Comparison of ENCODE assay signal across 13 cellular contexts in the genomic region with DNA sequence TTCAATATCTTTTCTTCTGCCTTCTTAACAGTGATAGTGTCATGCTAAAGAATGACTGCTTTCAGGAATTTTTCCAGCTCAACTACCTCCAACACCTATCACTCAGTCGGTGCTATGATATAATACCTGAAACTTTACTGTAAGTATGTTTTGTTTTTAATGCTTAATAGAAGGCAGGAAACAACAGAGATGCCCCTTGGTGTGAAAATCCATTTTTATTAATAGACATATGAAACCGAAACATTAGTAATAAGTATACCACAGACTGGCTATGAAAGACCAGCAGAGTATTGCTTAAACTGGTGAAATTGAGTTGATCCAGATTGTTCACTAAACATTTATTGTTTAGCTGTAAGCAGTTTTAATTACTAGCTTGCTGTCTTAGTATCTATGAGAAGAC. TPM values are rescaled to one million over a fixed set of nuclear protein-coding genes. Genes with fewer than 3 reads are reported as not detected.
DNase-seq lines count a peak whose midpoint lies in the region; ATAC-seq, FAIRE-seq and TF ChIP-seq lines count a peak whose summit lies in the region.
"Had no signal": no experiment of that assay in that cellular context is flagged by ENCODE, and none has a peak within 500 bp of the region (broad histone marks: within the 10 kb centered on the region; RNA-seq: fewer than 3 reads in every experiment).

No MANE protein-coding gene starts in this region.

- no peak for TF ChIP-seq RAD21 in HepG2 (CRISPR knock-in tag; IDR thresholded peaks at IDR 0.05)

- FAIRE-seq in HepG2 (lab: Jason Lieb, UNC): no peak

- 55% methylated on average over 2 of the region's 2 CpGs for WGBS in right lobe of liver (ENCODE audit: insufficient coverage, low coverage, low lambda C conversion rate, missing lambda C conversion rate)
- 87% methylated on average over 2 of the region's 2 CpGs for WGBS in HepG2 (ENCODE audit: low lambda C conversion rate)
- 81% methylated on average over 2 of the region's 2 CpGs for WGBS in esophagus muscularis mucosa

- no peak overlapping the region for H3K4me3 Mint-ChIP-seq in neural progenitor cell
- H3K4me3 Mint-ChIP-seq: activated B cell treated with CpG ODN at 0.5 μM for 24 hours had no signal

- H3K27ac ChIP-seq in right lobe of liver: peak overlapping the region in 2 of 3 donors; percentile 12 to 70
- H3K27ac ChIP-seq in HepG2 (ENCODE audit: extremely low read length, insufficient read depth, low read length): no peak overlapping the region
- H3K27ac ChIP-seq in neural progenitor cell: peak overlapping the region; percentile 66
- H3K27ac ChIP-seq in esophagus muscularis mucosa (replicated peaks in 1 of 4): no peak overlapping the region

- BruUV-seq in HepG2 (replicated peaks; lab: Mats Ljungman, UMichigan): no TSS peak

- no peak overlapping the region for H3K27ac Mint-ChIP-seq in neural progenitor cell
- H3K27ac Mint-ChIP-seq: activated B cell treated with CpG ODN at 0.5 μM for 24 hours had no signal

- intact Hi-C loops in right lobe of liver (cut with DNase I): no loop called here
- intact Hi-C loops in HepG2 (cut with micrococcal nuclease; ENCODE audit: unreplicated experiment): no loop called here
- intact Hi-C loops in esophagus muscularis mucosa (cut with DNase I): loop anchor here (5.0 kb wide), 1 partner anchor 130 kb away; no protein-coding TSS in a partner anchor

- no peaks in the 10 kb centered on the region for H3K27me3 Mint-ChIP-seq in neural progenitor cell (ENCODE audit: insufficient read depth, low read depth)
- H3K27me3 Mint-ChIP-seq: activated B cell treated with CpG ODN at 0.5 μM for 24 hours had no signal

- CTCF ChIA-PET in HepG2 (lab: Yijun Ruan, JAX; ENCODE audit: low intra/inter-chr PET ratio, low total read pairs): interaction anchor here (1.5 to 2.6 kb wide), 2 partner anchors 128 to 515 kb away, joined by 4 to 10 read pairs; no protein-coding TSS in a partner anchor

- H3K4me1 Mint-ChIP-seq in neural progenitor cell: peaks cover 6% of the 10 kb centered on the region

- ATAC-seq in right lobe of liver (no peak), HepG2 (no peak), GM21576 (IDR thresholded peaks at IDR 0.05; ENCODE audit: unreplicated experiment) (peak; percentile 97), HG03135 (IDR thresholded peaks at IDR 0.05; ENCODE audit: unreplicated experiment) (peak; percentile 96)
- ATAC-seq: activated naive CD4-positive, alpha-beta T cell treated with anti-CD3 and anti-CD28 coated beads, Interleukin-2, amount 50 U/mL, for 72 hours had no signal

- H3K4me2 ChIP-seq in HepG2 (ENCODE audit: low read depth, low read length) (no peak overlapping the region), neural progenitor cell (no peak overlapping the region)

- DNase-seq in right lobe of liver: no peak
- no peak for DNase-seq in HepG2 (ENCODE audit: low spot score)
- DNase-seq in neural progenitor cell (ENCODE audit: low spot score): no peak
- DNase-seq in esophagus muscularis mucosa (ENCODE audit: extremely low spot score): no peak
- no peak for DNase-seq in NCI-H524 (lab: John Stamatoyannopoulos, UW)
- no peak for DNase-seq in AG08395 (ENCODE audit: low spot score)
- DNase-seq: activated B cell treated with CpG ODN at 0.5 μM for 24 hours; effector memory CD4-positive, alpha-beta T cell; NCI-H1930; stimulated activated naive CD4-positive, alpha-beta T cell had no signal

- H3K27me3 ChIP-seq in right lobe of liver (no peaks in the 10 kb centered on the region), HepG2 (ENCODE audit: control insufficient read depth in 1 of 2, insufficient read depth in 2 of 2, low read length in 2 of 2) (no peaks in the 10 kb centered on the region), neural progenitor cell (no peaks in the 10 kb centered on the region), esophagus muscularis mucosa (no peaks in the 10 kb centered on the region)

- H3K36me3 Mint-ChIP-seq in neural progenitor cell: peaks cover 18% of the 10 kb centered on the region

- peaks cover 25% of the 10 kb centered on the region for H3F3A ChIP-seq in neural progenitor cell (ENCODE audit: low read depth)

- no peaks in the 10 kb centered on the region for H3K9me3 ChIP-seq in right lobe of liver
- no peaks in the 10 kb centered on the region for H3K9me3 ChIP-seq in HepG2 (ENCODE audit: low read length)
- H3K9me3 ChIP-seq in neural progenitor cell (ENCODE audit: low read depth): no peaks in the 10 kb centered on the region
- H3K9me3 ChIP-seq in esophagus muscularis mucosa: no peaks in the 10 kb centered on the region

- H3K79me2 ChIP-seq in HepG2 (ENCODE audit: insufficient read depth, low read length): no peaks in the 10 kb centered on the region
- H3K79me2 ChIP-seq in neural progenitor cell (ENCODE audit: low read depth): no peaks in the 10 kb centered on the region

- POLR2A ChIA-PET in HepG2 (lab: Yijun Ruan, JAX): no interaction called here

- no peaks in the 10 kb centered on the region for H4K20me1 ChIP-seq in HepG2 (ENCODE audit: insufficient read depth, low read length)
- H4K20me1 ChIP-seq in neural progenitor cell (ENCODE audit: low read depth): no peaks in the 10 kb centered on the region

- H3K4me1 ChIP-seq in right lobe of liver (peaks cover 0 to 74% (median 11%) of the 10 kb centered on the region in 4 donors), HepG2 (ENCODE audit: insufficient read depth, low read length) (peaks cover 59% of the 10 kb centered on the region), neural progenitor cell (peaks cover 27% of the 10 kb centered on the region), esophagus muscularis mucosa (peaks cover 0 to 11% (median 0%) of the 10 kb centered on the region in 4 donors)

- in situ Hi-C loops in HepG2 (cut with HindIII; ENCODE audit: extremely low pct_ligation_motif_present, low pct_unique_long_range_greater_than_20kb): no loop called here

- no peak overlapping the region for H3K4me3 ChIP-seq in right lobe of liver
- no peak overlapping the region for H3K4me3 ChIP-seq in HepG2 (replicated peaks in 1 of 3; ENCODE audit: insufficient read depth in 1 of 3, low read depth in 2 of 3, low read length in 3 of 3)
- H3K4me3 ChIP-seq in neural progenitor cell: no peak overlapping the region
- H3K4me3 ChIP-seq in esophagus muscularis mucosa: no peak overlapping the region

- TF ChIP-seq CTCF in right lobe of liver (IDR thresholded peaks at IDR 0.05) (no peak), HepG2 (CRISPR knock-in tag; IDR thresholded peaks at IDR 0.05) (no peak), neural progenitor cell (IDR thresholded peaks at IDR 0.05) (no peak), esophagus muscularis mucosa (IDR thresholded peaks at IDR 0.05) (no peak)

- no peak overlapping the region for H2AFZ ChIP-seq in HepG2 (ENCODE audit: low read length)
- no peak overlapping the region for H2AFZ ChIP-seq in neural progenitor cell (replicated peaks)

- H3K9me3 Mint-ChIP-seq in neural progenitor cell: no peaks in the 10 kb centered on the region
- H3K9me3 Mint-ChIP-seq: activated B cell treated with CpG ODN at 0.5 μM for 24 hours; activated naive CD4-positive, alpha-beta T cell treated with anti-CD3 and anti-CD28 coated beads, Interleukin-2, amount 50 U/mL, for 72 hours had no signal

- H3K36me3 ChIP-seq in right lobe of liver: peaks cover 0 to 12% (median 0%) of the 10 kb centered on the region in 4 donors
- peaks cover 11 to 46% of the 10 kb centered on the region in 2 experiments for H3K36me3 ChIP-seq in HepG2 (replicated peaks in 1 of 2; ENCODE audit: control insufficient read depth in 1 of 2, insufficient read depth in 2 of 2, low read length in 2 of 2)
- peaks cover 56% of the 10 kb centered on the region for H3K36me3 ChIP-seq in neural progenitor cell
- H3K36me3 ChIP-seq in esophagus muscularis mucosa: peaks cover 10 to 78% (median 44%) of the 10 kb centered on the region in 4 donors

- no peak overlapping the region for H3K9ac ChIP-seq in HepG2 (ENCODE audit: insufficient read depth, low read depth, low read length)
- H3K9ac ChIP-seq in neural progenitor cell: no peak overlapping the region

- TF ChIP-seq POLR2A in right lobe of liver (IDR thresholded peaks at IDR 0.05) (no peak), HepG2 (IDR thresholded peaks at IDR 0.05; ENCODE audit: insufficient read depth in 1 of 2, low read depth in 2 of 2, low read length in 2 of 2) (no peak), esophagus muscularis mucosa (IDR thresholded peaks at IDR 0.05; ENCODE audit: low read depth) (no peak)

- TF ChIP-seq EP300 in HepG2 (IDR thresholded peaks at IDR 0.05; ENCODE audit: low read depth in 2 of 2, low read length in 2 of 2): no peak
- no peak for TF ChIP-seq EP300 in HepG2 (CRISPR knock-in tag; IDR thresholded peaks at IDR 0.05; ENCODE audit: borderline replicate concordance)
- TF ChIP-seq EP300 in esophagus muscularis mucosa (IDR thresholded peaks at IDR 0.05): no peak

RNA-seq across cellular contexts. Expression of a gene that starts 25.2 kb away (rescaled TPM):
- total RNA-seq in right lobe of liver (10 to 100 TPM; 11.8 to 25.0 (median 17.3) TPM), HepG2 (2016; rRNA removed; fragmentation: Illumina TruSeq; extraction: Trizol) (84.1 and 121 TPM in 2 replicates), neural progenitor cell (ENCODE audit: low replicate concordance) (93.4 and 99.5 TPM in 2 replicates), esophagus muscularis mucosa (10 to 100 TPM in 1 of 4 donors, 1 to 10 TPM in 3; 5.6 to 12.1 (median 9.2) TPM)
- total RNA-seq in HepG2 (2016; cell fraction: cytosol; rRNA removed; fragmentation: Illumina TruSeq; extraction: Trizol; ENCODE audit: low read depth): 34.3 and 35.7 TPM in 2 replicates
- total RNA-seq in HepG2 (2016; cell fraction: insoluble cytoplasmic fraction; rRNA removed; fragmentation: Illumina TruSeq; extraction: Trizol): 83.8 and 119 TPM in 2 replicates
- total RNA-seq in HepG2 (2016; cell fraction: membrane; rRNA removed; fragmentation: Illumina TruSeq; extraction: Trizol): 103 and 105 TPM in 2 replicates
- total RNA-seq in HepG2 (2016; cell fraction: nucleus; rRNA removed; fragmentation: Illumina TruSeq; extraction: Trizol): 51.9 and 54.0 TPM in 2 replicates
- 24.7 and 29.6 TPM in 2 replicates for polyA plus RNA-seq in HepG2 (2011; rRNA removed)
- 20.2 and 23.0 TPM in 2 replicates for polyA plus RNA-seq in HepG2 (2011; cell fraction: cytosol; rRNA removed)
- polyA plus RNA-seq in HepG2 (2011; cell fraction: nucleus; rRNA removed): 19.4 and 21.5 TPM in 2 replicates
- 16.6 and 29.1 TPM in 2 replicates for polyA plus RNA-seq in HepG2 (2012)
- 24.9 and 29.5 TPM in 2 replicates for polyA plus RNA-seq in HepG2 (2016; cell fraction: cytosol; fragmentation: Illumina TruSeq; extraction: Trizol; ENCODE audit: low read depth)
- 84.4 and 87.1 TPM in 2 replicates for polyA plus RNA-seq in HepG2 (2016; cell fraction: insoluble cytoplasmic fraction; fragmentation: Illumina TruSeq; extraction: Trizol; ENCODE audit: low read depth)
- polyA plus RNA-seq in HepG2 (2016; cell fraction: membrane; fragmentation: Illumina TruSeq; extraction: Trizol; ENCODE audit: low read depth): 49.9 and 54.3 TPM in 2 replicates
- 55.5 and 56.1 TPM in 2 replicates for polyA plus RNA-seq in HepG2 (2016; cell fraction: nucleus; fragmentation: Illumina TruSeq; extraction: Trizol; ENCODE audit: insufficient read depth, low read depth)
- polyA minus RNA-seq in HepG2 (2011; rRNA and poly(A)+ RNA removed; ENCODE audit: low replicate concordance): 46.3 and 180 TPM in 2 replicates
- polyA minus RNA-seq in HepG2 (2011; cell fraction: cytosol; rRNA and poly(A)+ RNA removed): 23.5 and 24.9 TPM in 2 replicates
- 30.7 and 31.5 TPM in 2 replicates for polyA minus RNA-seq in HepG2 (2011; cell fraction: nucleus; rRNA and poly(A)+ RNA removed)

RNA-seq across cellular contexts. Expression of a gene that starts 25.5 kb away (rescaled TPM):
- total RNA-seq in right lobe of liver (10 to 100 TPM in 5 of 6 experiments, 1 to 10 TPM in 1; 8.0 to 13.0 (median 10.5) TPM), HepG2 (2016; rRNA removed; fragmentation: Illumina TruSeq; extraction: Trizol) (1.8 and 4.7 TPM in 2 replicates), neural progenitor cell (ENCODE audit: low replicate concordance) (7.8 and 11.8 TPM in 2 replicates), esophagus muscularis mucosa (10 to 100 TPM; 10.4 to 12.5 (median 11.2) TPM)
- total RNA-seq in HepG2 (2016; cell fraction: cytosol; rRNA removed; fragmentation: Illumina TruSeq; extraction: Trizol; ENCODE audit: low read depth): 0.51 and 0.88 TPM in 2 replicates
- 1.9 and 2.6 TPM in 2 replicates for total RNA-seq in HepG2 (2016; cell fraction: insoluble cytoplasmic fraction; rRNA removed; fragmentation: Illumina TruSeq; extraction: Trizol)
- 0.83 and 1.1 TPM in 2 replicates for total RNA-seq in HepG2 (2016; cell fraction: membrane; rRNA removed; fragmentation: Illumina TruSeq; extraction: Trizol)
- total RNA-seq in HepG2 (2016; cell fraction: nucleus; rRNA removed; fragmentation: Illumina TruSeq; extraction: Trizol): 6.0 and 7.7 TPM in 2 replicates
- polyA plus RNA-seq in HepG2 (2011; rRNA removed): 2.0 TPM in 2 replicates
- polyA plus RNA-seq in HepG2 (2011; cell fraction: cytosol; rRNA removed): 0.43 and 0.82 TPM in 2 replicates
- polyA plus RNA-seq in HepG2 (2011; cell fraction: nucleus; rRNA removed): 2.0 and 2.2 TPM in 2 replicates
- 2.1 and 2.8 TPM in 2 replicates for polyA plus RNA-seq in HepG2 (2012)
- polyA plus RNA-seq in HepG2 (2016; cell fraction: cytosol; fragmentation: Illumina TruSeq; extraction: Trizol; ENCODE audit: low read depth): 0.12 and 0.41 TPM in 2 replicates
- polyA plus RNA-seq in HepG2 (2016; cell fraction: insoluble cytoplasmic fraction; fragmentation: Illumina TruSeq; extraction: Trizol; ENCODE audit: low read depth): 1.1 and 1.2 TPM in 2 replicates
- 0.27 and 0.40 TPM in 2 replicates for polyA plus RNA-seq in HepG2 (2016; cell fraction: membrane; fragmentation: Illumina TruSeq; extraction: Trizol; ENCODE audit: low read depth)
- polyA plus RNA-seq in HepG2 (2016; cell fraction: nucleus; fragmentation: Illumina TruSeq; extraction: Trizol; ENCODE audit: insufficient read depth, low read depth): 4.2 and 5.2 TPM in 2 replicates
- polyA minus RNA-seq in HepG2 (2011; rRNA and poly(A)+ RNA removed; ENCODE audit: low replicate concordance): 3.3 and 13.6 TPM in 2 replicates
- polyA minus RNA-seq in HepG2 (2011; cell fraction: cytosol; rRNA and poly(A)+ RNA removed): 2.8 and 4.0 TPM in 2 replicates
- 6.8 and 9.4 TPM in 2 replicates for polyA minus RNA-seq in HepG2 (2011; cell fraction: nucleus; rRNA and poly(A)+ RNA removed)

Comparison
In these comparisons a context has a peak if more than half of its experiments do, and no peak if none do; other contexts are left out.
1. H3K27ac ChIP-seq: peak in right lobe of liver (2 of 3) and neural progenitor cell (single experiment); none in HepG2 (single experiment) and esophagus muscularis mucosa (0 of 4).
2. ATAC-seq: peak in GM21576 (single experiment) and HG03135 (single experiment); none in right lobe of liver (0 of 4) and HepG2 (single experiment).